ENCODE assay signal across 13 cellular contexts in genomic region chr1:84493747-84494146, GRCh38. TPM values are rescaled to one million over a fixed set of nuclear protein-coding genes. Genes with fewer than 3 reads are reported as not detected.
"Had no signal": no experiment of that assay in that cellular context is flagged by ENCODE, and none has a peak within 500 bp of the region (broad histone marks: within the 10 kb centered on the region; RNA-seq: fewer than 3 reads in every experiment).

No MANE protein-coding gene starts in this region.

- H3K27me3 ChIP-seq: dorsolateral prefrontal cortex, neural progenitor cell, ovary, tibial artery, vagina had no signal

- H3K27ac Mint-ChIP-seq: neural progenitor cell had no signal

- H3K4me3 ChIP-seq: dorsolateral prefrontal cortex, neural progenitor cell, ovary, tibial artery, vagina had no signal

- H3K27ac ChIP-seq: dorsolateral prefrontal cortex, neural progenitor cell, ovary, tibial artery, vagina had no signal

- H3K36me3 ChIP-seq: ovary had no signal

- H3K9ac ChIP-seq: neural progenitor cell had no signal

- H3K9me3 Mint-ChIP-seq: neural progenitor cell had no signal

- H3K9me3 ChIP-seq: ovary, tibial artery, vagina had no signal

- H3K4me1 ChIP-seq: neural progenitor cell, vagina had no signal

- H3K4me1 Mint-ChIP-seq: neural progenitor cell had no signal

- ATAC-seq: left ventricle myocardium superior had no signal

- H3K4me2 ChIP-seq: neural progenitor cell had no signal

- H2AFZ ChIP-seq: neural progenitor cell had no signal

- H3K4me3 Mint-ChIP-seq: neural progenitor cell had no signal

- DNase-seq: activated naive CD4-positive, alpha-beta T cell treated with Interleukin-2 at 50 U/mL for 16 hours; anterior cingulate cortex; dorsolateral prefrontal cortex; hippocampal formation; left ventricle myocardium superior; mesendoderm; ovary; stimulated activated CD4-positive, alpha-beta T cell treated with anti-CD3 and anti-CD28 coated beads, Interleukin-4, amount 100 ng/mL, for 1 hour; stimulated activated CD8-positive, alpha-beta memory T cell treated with anti-CD3 and anti-CD28 coated beads, Interleukin-4, amount 100 ng/mL, for 48 hours; tibial artery had no signal

RNA-seq across cellular contexts. Expression of gene SPATA1, which starts 12.4 kb away (rescaled TPM):
- total RNA-seq: kidney epithelial cell had no signal
